8 cellular contexts compared by ENCODE assay signal in genomic region chr3:9901967-9902366, GRCh38. TPM values are rescaled to one million over a fixed set of nuclear protein-coding genes. Genes with fewer than 3 reads are reported as not detected.
DNase-seq lines count a peak whose midpoint lies in the region; ATAC-seq and TF ChIP-seq lines count a peak whose summit lies in the region.
"Had no signal": no experiment of that assay in that cellular context is flagged by ENCODE, and none has a peak within 500 bp of the region (broad histone marks: within the 10 kb centered on the region; RNA-seq: fewer than 3 reads in every experiment).

No MANE protein-coding gene starts in this region.

- no peaks in the 10 kb centered on the region for H3K36me3 Mint-ChIP-seq in dendritic cell treated with granulocyte-macrophage colony-stimulating factor and Interleukin-4, amounts not matched to agents 40 ng/mL and 50 ng/mL, for 4 days (ENCODE audit: low read depth)
- H3K36me3 Mint-ChIP-seq in stimulated activated naive CD8-positive, alpha-beta T cell treated with anti-CD3 and anti-CD28 coated beads, Interleukin-15, Interleukin-2, amounts not matched to agents 100 ng/mL and 50 ng/mL, for 24 hours (ENCODE audit: low read depth): no peaks in the 10 kb centered on the region

- H3K4me3 Mint-ChIP-seq in dendritic cell treated with granulocyte-macrophage colony-stimulating factor and Interleukin-4, amounts not matched to agents 40 ng/mL and 50 ng/mL, for 4 days: no peak overlapping the region
- peak overlapping the region; percentile 45 for H3K4me3 Mint-ChIP-seq in stimulated activated naive CD8-positive, alpha-beta T cell treated with anti-CD3 and anti-CD28 coated beads, Interleukin-15, Interleukin-2, amounts not matched to agents 100 ng/mL and 50 ng/mL, for 24 hours

- no peaks in the 10 kb centered on the region for H3K9me3 Mint-ChIP-seq in dendritic cell treated with granulocyte-macrophage colony-stimulating factor and Interleukin-4, amounts not matched to agents 40 ng/mL and 50 ng/mL, for 4 days
- H3K9me3 Mint-ChIP-seq in stimulated activated naive CD8-positive, alpha-beta T cell treated with anti-CD3 and anti-CD28 coated beads, Interleukin-15, Interleukin-2, amounts not matched to agents 100 ng/mL and 50 ng/mL, for 24 hours: no peaks in the 10 kb centered on the region

- H3K27me3 Mint-ChIP-seq in dendritic cell treated with granulocyte-macrophage colony-stimulating factor and Interleukin-4, amounts not matched to agents 40 ng/mL and 50 ng/mL, for 4 days: no peaks in the 10 kb centered on the region
- no peaks in the 10 kb centered on the region for H3K27me3 Mint-ChIP-seq in stimulated activated naive CD8-positive, alpha-beta T cell treated with anti-CD3 and anti-CD28 coated beads, Interleukin-15, Interleukin-2, amounts not matched to agents 100 ng/mL and 50 ng/mL, for 24 hours

- peak; percentile 82 for DNase-seq in Jurkat, Clone E6-1 (ENCODE audit: low read depth, low spot score)
- DNase-seq in UCSD-AML1 (lab: John Stamatoyannopoulos, UW; ENCODE audit: unreplicated experiment) (peak; percentile 87), putamen (ENCODE audit: low spot score) (no peak), NCI-H2107 (lab: John Stamatoyannopoulos, UW) (no peak)
- DNase-seq: GF-D8 had no signal

- H3K4me1 Mint-ChIP-seq in dendritic cell treated with granulocyte-macrophage colony-stimulating factor and Interleukin-4, amounts not matched to agents 40 ng/mL and 50 ng/mL, for 4 days (ENCODE audit: low read depth): peaks cover 40% of the 10 kb centered on the region
- H3K4me1 Mint-ChIP-seq in stimulated activated naive CD8-positive, alpha-beta T cell treated with anti-CD3 and anti-CD28 coated beads, Interleukin-15, Interleukin-2, amounts not matched to agents 100 ng/mL and 50 ng/mL, for 24 hours (ENCODE audit: low read depth): peaks cover 39% of the 10 kb centered on the region

- ATAC-seq in SK-N-SH treated with all-trans-retinoic acid at 6 μM for 48 hours: no peak

- intact Hi-C loops in dendritic cell treated with granulocyte-macrophage colony-stimulating factor and Interleukin-4, amounts not matched to agents 40 ng/mL and 50 ng/mL, for 4 days (cut with micrococcal nuclease): no loop called here

- H3K4me3 ChIP-seq in Jurkat, Clone E6-1 (ENCODE audit: low read length): peak overlapping the region; percentile 8

- peak overlapping the region; percentile 16 for H3K27ac Mint-ChIP-seq in dendritic cell treated with granulocyte-macrophage colony-stimulating factor and Interleukin-4, amounts not matched to agents 40 ng/mL and 50 ng/mL, for 4 days
- H3K27ac Mint-ChIP-seq in stimulated activated naive CD8-positive, alpha-beta T cell treated with anti-CD3 and anti-CD28 coated beads, Interleukin-15, Interleukin-2, amounts not matched to agents 100 ng/mL and 50 ng/mL, for 24 hours: peak overlapping the region; percentile 78

TF ChIP-seq in SK-N-SH treated with all-trans-retinoic acid at 6 μM for 48 hours, 23 proteins besides CTCF, POLR2A, EP300 and RAD21:
- TF ChIP-seq ZC3H10 (CRISPR knock-in tag; IDR thresholded peaks at IDR 0.05) (no peak), CSRNP3 (CRISPR knock-in tag; IDR thresholded peaks at IDR 0.05) (no peak), PATZ1 (CRISPR knock-in tag; IDR thresholded peaks at IDR 0.05; ENCODE audit: borderline replicate concordance) (no peak), TSHZ2 (CRISPR knock-in tag; IDR thresholded peaks at IDR 0.05) (no peak), OSR1 (CRISPR knock-in tag; IDR thresholded peaks at IDR 0.05) (no peak), ZNF565 (CRISPR knock-in tag; conservative IDR thresholded peaks at IDR 0.05; ENCODE audit: low read depth) (no peak), ZFP3 (CRISPR knock-in tag; IDR thresholded peaks at IDR 0.05) (no peak), BACH2 (CRISPR knock-in tag; IDR thresholded peaks at IDR 0.05; ENCODE audit: borderline replicate concordance) (no peak), ZFP30 (CRISPR knock-in tag; IDR thresholded peaks at IDR 0.05) (no peak), PPARA (CRISPR knock-in tag; IDR thresholded peaks at IDR 0.05; ENCODE audit: borderline replicate concordance) (no peak), ARNTL (CRISPR knock-in tag; IDR thresholded peaks at IDR 0.05; ENCODE audit: borderline replicate concordance, low read depth) (no peak), CSDC2 (CRISPR knock-in tag; IDR thresholded peaks at IDR 0.05) (no peak), TOX (CRISPR knock-in tag; IDR thresholded peaks at IDR 0.05; ENCODE audit: borderline replicate concordance) (no peak), TCF4 (CRISPR knock-in tag; IDR thresholded peaks at IDR 0.05; ENCODE audit: borderline replicate concordance) (no peak), ZNF70 (CRISPR knock-in tag; IDR thresholded peaks at IDR 0.05) (no peak), ESRRG (CRISPR knock-in tag; IDR thresholded peaks at IDR 0.05) (no peak)
- TF ChIP-seq, protein P1, sequence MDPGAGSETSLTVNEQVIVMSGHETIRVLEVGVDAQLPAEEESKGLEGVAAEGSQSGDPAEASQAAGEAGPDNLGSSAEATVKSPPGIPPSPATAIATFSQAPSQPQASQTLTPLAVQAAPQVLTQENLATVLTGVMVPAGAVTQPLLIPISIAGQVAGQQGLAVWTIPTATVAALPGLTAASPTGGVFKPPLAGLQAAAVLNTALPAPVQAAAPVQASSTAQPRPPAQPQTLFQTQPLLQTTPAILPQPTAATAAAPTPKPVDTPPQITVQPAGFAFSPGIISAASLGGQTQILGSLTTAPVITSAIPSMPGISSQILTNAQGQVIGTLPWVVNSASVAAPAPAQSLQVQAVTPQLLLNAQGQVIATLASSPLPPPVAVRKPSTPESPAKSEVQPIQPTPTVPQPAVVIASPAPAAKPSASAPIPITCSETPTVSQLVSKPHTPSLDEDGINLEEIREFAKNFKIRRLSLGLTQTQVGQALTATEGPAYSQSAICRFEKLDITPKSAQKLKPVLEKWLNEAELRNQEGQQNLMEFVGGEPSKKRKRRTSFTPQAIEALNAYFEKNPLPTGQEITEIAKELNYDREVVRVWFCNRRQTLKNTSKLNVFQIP (CRISPR knock-in tag; IDR thresholded peaks at IDR 0.05; ENCODE audit: borderline replicate concordance, low read depth): no peak

RNA-seq across cellular contexts. Expression of gene IL17RE, which starts 0.7 kb away (rescaled TPM):
- polyA plus RNA-seq in Jurkat, Clone E6-1 (2012; ENCODE audit: insufficient read depth, insufficient read length): 1.5 TPM

RNA-seq across cellular contexts. Expression of gene JAGN1, which starts 11.6 kb away (rescaled TPM):
- polyA plus RNA-seq in Jurkat, Clone E6-1 (2012; ENCODE audit: insufficient read depth, insufficient read length): 41.9 TPM

RNA-seq across cellular contexts. Expression of gene IL17RC, which starts 14.9 kb away (rescaled TPM):
- 1.8 TPM for polyA plus RNA-seq in Jurkat, Clone E6-1 (2012; ENCODE audit: insufficient read depth, insufficient read length)

RNA-seq across cellular contexts. Expression of gene CIDEC, which starts 21.9 kb away (rescaled TPM):
- not detected for polyA plus RNA-seq in Jurkat, Clone E6-1 (2012; ENCODE audit: insufficient read depth, insufficient read length)

RNA-seq across cellular contexts. Expression of gene CRELD1, which starts 31.7 kb away (rescaled TPM):
- 24.1 TPM for polyA plus RNA-seq in Jurkat, Clone E6-1 (2012; ENCODE audit: insufficient read depth, insufficient read length)

Comparison
In these comparisons a context has a peak if more than half of its experiments do, and no peak if none do; other contexts are left out.
1. DNase-seq: peak in Jurkat, Clone E6-1 (single experiment) and UCSD-AML1 (single experiment); none in putamen (single experiment) and NCI-H2107 (single experiment).